ENCODE assay signal across 23 cellular contexts in the genomic region with DNA sequence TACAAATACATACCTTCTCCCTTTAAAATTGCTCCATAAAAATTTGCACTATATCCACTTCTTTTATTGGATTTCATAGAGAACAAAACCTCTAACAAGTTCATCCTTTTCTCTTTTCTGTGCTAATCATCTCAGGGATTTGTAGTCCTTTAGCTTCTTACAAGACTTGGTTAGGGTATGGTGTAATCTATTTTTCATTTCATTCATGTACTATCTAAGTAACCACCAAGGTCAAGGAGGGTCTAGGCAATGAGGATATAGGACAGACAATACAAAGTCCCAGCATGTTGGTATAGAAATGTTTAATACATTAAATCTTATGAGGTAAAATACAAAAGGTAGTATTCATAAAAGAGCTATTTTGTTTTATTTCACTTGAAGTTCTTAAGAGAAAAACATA. TPM values are rescaled to one million over a fixed set of nuclear protein-coding genes. Genes with fewer than 3 reads are reported as not detected.
DNase-seq lines count a peak whose midpoint lies in the region; ATAC-seq and TF ChIP-seq lines count a peak whose summit lies in the region.
"Had no signal": no experiment of that assay in that cellular context is flagged by ENCODE, and none has a peak within 500 bp of the region (broad histone marks: within the 10 kb centered on the region; RNA-seq: fewer than 3 reads in every experiment).

No MANE protein-coding gene starts in this region.

- H3K36me3 ChIP-seq in cardiac muscle cell (peaks cover 30% of the 10 kb centered on the region), right atrium auricular region (peaks cover 21% of the 10 kb centered on the region), stomach (peaks cover 11 to 45% (median 40%) of the 10 kb centered on the region in 4 donors)

- H3K56ac ChIP-seq in H9 (ENCODE audit: insufficient read length, low read depth, low read length), result no peak overlapping the region

- H3K27ac Mint-ChIP-seq in H9, result peak overlapping the region; percentile 4 to 89 (median 41); a peak in 5 of 7 replicates
- peak overlapping the region; percentile 2 to 19 for H3K27ac Mint-ChIP-seq in effector memory CD8-positive, alpha-beta T cell
- H3K27ac Mint-ChIP-seq: activated naive CD8-positive, alpha-beta T cell treated with anti-CD3 and anti-CD28 coated beads, Interleukin-2, amount 10 ng/mL, durations not matched to agents 7 days and 5 days; activated T-helper 2 cell treated with anti-CD3 and anti-CD28 coated beads, Interferon-gamma antibody, Interleukin-2, Interleukin-4, amounts not matched to agents 10 μg/mL and 5 μg/mL and 100 μg/mL, durations not matched to agents 14 hours and 24 hours and 36 hours; nephron had no signal

- no peak overlapping the region for H3K4ac ChIP-seq in H9 (ENCODE audit: low read depth, low read length)

- no peak overlapping the region for H2BK15ac ChIP-seq in H9 (ENCODE audit: low read depth, low read length)

- H2AFZ ChIP-seq in H9 (ENCODE audit: low read length), result no peak overlapping the region
- H2AFZ ChIP-seq: GM23248 had no signal

- no peaks in the 10 kb centered on the region for H3K79me1 ChIP-seq in H9 (ENCODE audit: insufficient read depth, low read depth, low read length, poor library complexity, severe bottlenecking)

- no peaks in the 10 kb centered on the region for H3K9me3 Mint-ChIP-seq in H9
- H3K9me3 Mint-ChIP-seq in effector memory CD8-positive, alpha-beta T cell, result no peaks in the 10 kb centered on the region
- H3K9me3 Mint-ChIP-seq: activated naive CD8-positive, alpha-beta T cell treated with anti-CD3 and anti-CD28 coated beads, Interleukin-2, amount 10 ng/mL, durations not matched to agents 7 days and 5 days; activated T-helper 2 cell treated with anti-CD3 and anti-CD28 coated beads, Interferon-gamma antibody, Interleukin-2, Interleukin-4, amounts not matched to agents 10 μg/mL and 5 μg/mL and 100 μg/mL, durations not matched to agents 14 hours and 24 hours and 36 hours; nephron had no signal

- H3K4me3 ChIP-seq in cardiac muscle cell (no peak overlapping the region), right atrium auricular region (no peak overlapping the region), stomach (no peak overlapping the region)
- H3K4me3 ChIP-seq: GM23248, SJSA1, transverse colon had no signal

- no peak for TF ChIP-seq CTCF in cardiac muscle cell (IDR thresholded peaks at IDR 0.05; ENCODE audit: low read depth, low read length)
- TF ChIP-seq CTCF in right atrium auricular region (IDR thresholded peaks at IDR 0.05), result no peak
- TF ChIP-seq CTCF in H9 (conservative IDR thresholded peaks at IDR 0.05), result no peak
- TF ChIP-seq CTCF in stomach (IDR thresholded peaks at IDR 0.05), result no peak

- H3K4me1 Mint-ChIP-seq in H9, result peaks cover 27 to 30% of the 10 kb centered on the region in 2 experiments
- no peaks in the 10 kb centered on the region for H3K4me1 Mint-ChIP-seq in effector memory CD8-positive, alpha-beta T cell (ENCODE audit: low read depth in 2 of 2)

- no peaks in the 10 kb centered on the region; the same call in 1 of the 2 replicates for H3K79me2 ChIP-seq in H9 (ENCODE audit: insufficient read depth, low read length)

- H3T11ph ChIP-seq in H9 (ENCODE audit: low read length), result no peak overlapping the region

- no peaks in the 10 kb centered on the region for H3K4me1 ChIP-seq in cardiac muscle cell (ENCODE audit: low read depth)
- H3K4me1 ChIP-seq in right atrium auricular region, result no peaks in the 10 kb centered on the region
- H3K4me1 ChIP-seq in H9 (ENCODE audit: insufficient read depth, low read length), result no peaks in the 10 kb centered on the region
- no peaks in the 10 kb centered on the region for H3K4me1 ChIP-seq in stomach
- H3K4me1 ChIP-seq: SJSA1 had no signal

- H4K91ac ChIP-seq in H9 (ENCODE audit: insufficient read length, low read depth, low read length), result no peak overlapping the region

- no peak for TF ChIP-seq POLR2A in stomach (IDR thresholded peaks at IDR 0.05)

- DNase-seq in cardiac muscle cell (ENCODE audit: low read depth in 1 of 2, low spot score in 1 of 2) (no peak), right atrium auricular region (ENCODE audit: low spot score) (no peak), H9 (no peak), pons (ENCODE audit: low spot score) (no peak), stomach (no peak)
- DNase-seq in effector memory CD8-positive, alpha-beta T cell, result no peak
- DNase-seq: activated naive CD8-positive, alpha-beta T cell treated with anti-CD3 and anti-CD28 coated beads, Interleukin-2, amount 10 ng/mL, durations not matched to agents 7 days and 5 days; central memory CD4-positive, alpha-beta T cell; GM23248; kidney; midbrain; NCI-H1048; NCI-H1694; NCI-H446 treated with DMSO at 0.1 percent for 48 hours; RPMI8226; stimulated activated CD4-positive, alpha-beta T cell treated with anti-CD3 and anti-CD28 coated beads, Interleukin-2, amount 100 ng/mL, for 24 hours; transverse colon had no signal

- H4K20me1 ChIP-seq in H9 (ENCODE audit: control insufficient read depth, insufficient read depth, insufficient read length), result no peaks in the 10 kb centered on the region

- H4K5ac ChIP-seq in H9 (ENCODE audit: insufficient read length, low read depth, low read length), result no peak overlapping the region

- no peak overlapping the region for H3K4me3 Mint-ChIP-seq in H9
- H3K4me3 Mint-ChIP-seq in effector memory CD8-positive, alpha-beta T cell, result no peak overlapping the region
- H3K4me3 Mint-ChIP-seq: activated naive CD8-positive, alpha-beta T cell treated with anti-CD3 and anti-CD28 coated beads, Interleukin-2, amount 10 ng/mL, durations not matched to agents 7 days and 5 days; nephron had no signal

- no peak overlapping the region for H3K4me2 ChIP-seq in H9 (ENCODE audit: insufficient read depth, insufficient read length, low read length)

- H4K8ac ChIP-seq in H9 (replicated peaks; ENCODE audit: insufficient read length, low read depth, low read length), result no peak overlapping the region

- no peak overlapping the region for H2BK5ac ChIP-seq in H9 (ENCODE audit: insufficient read length, low read length)

- no peaks in the 10 kb centered on the region for H3K9me3 ChIP-seq in cardiac muscle cell (ENCODE audit: low read depth)
- H3K9me3 ChIP-seq in right atrium auricular region, result no peaks in the 10 kb centered on the region
- no peaks in the 10 kb centered on the region for H3K9me3 ChIP-seq in H9 (ENCODE audit: control insufficient read depth, low read depth, low read length)
- no peaks in the 10 kb centered on the region for H3K9me3 ChIP-seq in stomach
- H3K9me3 ChIP-seq: SJSA1, transverse colon had no signal

- H2BK12ac ChIP-seq in H9 (ENCODE audit: insufficient read length, low read depth, low read length), result no peak overlapping the region

- H3K27me3 Mint-ChIP-seq in H9 (ENCODE audit: low read depth), result no peaks in the 10 kb centered on the region
- no peaks in the 10 kb centered on the region for H3K27me3 Mint-ChIP-seq in effector memory CD8-positive, alpha-beta T cell
- H3K27me3 Mint-ChIP-seq: activated naive CD8-positive, alpha-beta T cell treated with anti-CD3 and anti-CD28 coated beads, Interleukin-2, amount 10 ng/mL, durations not matched to agents 7 days and 5 days had no signal

- no peak for TF ChIP-seq EP300 in stomach (IDR thresholded peaks at IDR 0.05)

- H3K23ac ChIP-seq in H9 (ENCODE audit: insufficient read length, low read depth, low read length), result no peak overlapping the region

- H3K27ac ChIP-seq in cardiac muscle cell (peak overlapping the region; percentile 19), right atrium auricular region (no peak overlapping the region), H9 (ENCODE audit: insufficient read length, low read depth, low read length) (no peak overlapping the region), stomach (no peak overlapping the region)
- H3K27ac ChIP-seq: C4-2B, GM23248, HL-60, SJSA1, transverse colon had no signal

- intact Hi-C loops in stomach (cut with DNase I; ENCODE audit: low total_unique reads), result no loop called here

- no peaks in the 10 kb centered on the region for H3K27me3 ChIP-seq in cardiac muscle cell
- no peaks in the 10 kb centered on the region for H3K27me3 ChIP-seq in right atrium auricular region
- H3K27me3 ChIP-seq in H9 (ENCODE audit: insufficient read depth, low read length), result no peaks in the 10 kb centered on the region
- no peaks in the 10 kb centered on the region for H3K27me3 ChIP-seq in stomach
- H3K27me3 ChIP-seq: SJSA1, transverse colon had no signal

- H3K23me2 ChIP-seq in H9 (ENCODE audit: insufficient read length, low read depth, low read length, poor library complexity, severe bottlenecking), result no peaks in the 10 kb centered on the region

- ATAC-seq in effector memory CD8-positive, alpha-beta T cell (replicated peaks), result no peak
- no peak for ATAC-seq in GM21576 (IDR thresholded peaks at IDR 0.05; ENCODE audit: unreplicated experiment)

- H3K36me3 Mint-ChIP-seq in H9 (ENCODE audit: insufficient read depth in 1 of 3, low read depth in 3 of 3), result peaks cover 16 to 54% (median 42%) of the 10 kb centered on the region in 3 experiments; a peak in 6 of 7 replicates
- H3K36me3 Mint-ChIP-seq in effector memory CD8-positive, alpha-beta T cell (ENCODE audit: insufficient read depth), result peaks cover 36% of the 10 kb centered on the region

- H2BK120ac ChIP-seq in H9 (ENCODE audit: low read depth, low read length, poor library complexity, severe bottlenecking), result no peak overlapping the region

- H3K18ac ChIP-seq in H9 (ENCODE audit: insufficient read length, low read depth, low read length), result no peak overlapping the region

- H2BK20ac ChIP-seq in H9 (ENCODE audit: low read depth, low read length, poor library complexity, severe bottlenecking), result no peak overlapping the region

- no peak overlapping the region for H3K9ac ChIP-seq in H9 (ENCODE audit: extremely low read depth, insufficient read length, low read length)
- H3K9ac ChIP-seq: GM23248 had no signal

- no peak overlapping the region for H3K14ac ChIP-seq in H9 (ENCODE audit: insufficient read depth, low read length)

- no peak overlapping the region for H2AK5ac ChIP-seq in H9 (ENCODE audit: insufficient read length, low read length)

RNA-seq across cellular contexts. Expression of gene C2orf69, which starts 17.5 kb away (rescaled TPM):
- total RNA-seq in cardiac muscle cell (6.0 and 11.0 TPM in 2 replicates), right atrium auricular region (1 to 10 TPM; 8.0 to 9.5 TPM), H9 (2021) (22.0 and 22.6 TPM in 2 replicates), stomach (10 to 100 TPM in 3 of 5 donors, 1 to 10 TPM in 2; 2.0 to 29.8 (median 15.4) TPM)
- polyA plus RNA-seq in cardiac muscle cell (6.3 and 15.7 TPM in 2 replicates), stomach (1 to 10 TPM; 3.9 to 9.5 (median 5.1) TPM)

RNA-seq across cellular contexts. Expression of gene TYW5, which starts 26.7 kb away (rescaled TPM):
- total RNA-seq in cardiac muscle cell (5.2 and 8.8 TPM in 2 replicates), right atrium auricular region (1 to 10 TPM; 1.9 to 3.3 TPM), H9 (2021) (16.5 and 17.7 TPM in 2 replicates), stomach (10 to 100 TPM in 2 of 5 donors, 1 to 10 TPM in 3; 1.2 to 25.3 (median 4.9) TPM)
- polyA plus RNA-seq in cardiac muscle cell (6.3 and 6.4 TPM in 2 replicates), stomach (1 to 10 TPM; 2.8 to 3.2 (median 3.2) TPM)

RNA-seq across cellular contexts. Expression of gene MAIP1, which starts 26.8 kb away (rescaled TPM):
- total RNA-seq in cardiac muscle cell (33.7 and 50.8 TPM in 2 replicates), right atrium auricular region (10 to 100 TPM; 11.0 to 18.2 TPM), H9 (2021) (28.6 and 32.3 TPM in 2 replicates), stomach (10 to 100 TPM in 3 of 5 donors, 1 to 10 TPM in 1, not detected in 1; 7.0 to 30.4 (median 25.3) TPM)
- polyA plus RNA-seq in cardiac muscle cell (28.3 and 30.6 TPM in 2 replicates), stomach (10 to 100 TPM; 11.4 to 22.9 (median 19.6) TPM)
